6 cellular contexts compared by ENCODE assay signal in the genomic region with DNA sequence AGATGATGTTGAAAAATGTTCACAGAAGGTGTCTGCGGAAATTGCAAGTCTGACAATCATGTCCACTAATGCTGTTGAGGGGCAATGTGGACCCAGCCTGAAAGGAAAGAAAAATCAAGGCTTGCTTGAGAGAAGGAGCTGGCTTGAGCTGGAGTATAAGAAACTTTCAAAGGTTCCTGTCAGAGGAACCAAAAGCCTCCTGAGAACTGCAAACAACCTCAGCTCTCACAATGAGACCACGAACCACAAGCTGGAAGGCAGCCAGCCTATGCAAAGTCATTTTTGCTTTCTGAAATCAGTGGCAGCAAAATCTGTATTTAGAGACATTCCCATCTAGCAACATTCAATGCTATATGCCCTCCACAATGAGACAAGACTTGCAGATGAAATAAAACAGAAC.
DNase-seq lines count a peak whose midpoint lies in the region; ATAC-seq, FAIRE-seq and TF ChIP-seq lines count a peak whose summit lies in the region.
"Not testable (repeated sequence)": the region's sequence is repeated elsewhere in the genome, so short reads cannot be mapped to it uniquely, and the experiment has no call there.

No MANE protein-coding gene starts in this region.

- H3K4me2 ChIP-seq in DND-41 (ENCODE audit: insufficient read depth, low read length) = not testable (repeated sequence)

- not testable (repeated sequence) for H3K9ac ChIP-seq in DND-41 (ENCODE audit: low read depth, low read length)

- H3K36me3 ChIP-seq in DND-41 (ENCODE audit: insufficient read depth, low read length) = not testable (repeated sequence)

- not testable (repeated sequence) for TF ChIP-seq CTCF in DND-41 (IDR thresholded peaks at IDR 0.05; ENCODE audit: borderline replicate concordance, extremely low read depth, low read length, poor library complexity, severe bottlenecking)

- peak; percentile 52 for FAIRE-seq in GM18507 (lab: Jason Lieb, UNC)

- H3K79me2 ChIP-seq in DND-41 (ENCODE audit: insufficient read depth, low read length) = not testable (repeated sequence)

- not testable (repeated sequence) for H3K4me1 ChIP-seq in DND-41 (ENCODE audit: insufficient read depth, low read length)

- not testable (repeated sequence) for H3K27me3 ChIP-seq in DND-41 (ENCODE audit: insufficient read depth, low read length, poor library complexity)

- H3K27ac ChIP-seq in DND-41 (ENCODE audit: low read length) = not testable (repeated sequence)

- ATAC-seq in DND-41 (ENCODE audit: insufficient read depth, low read depth) = peak; percentile 87
- ATAC-seq in GM19043 (IDR thresholded peaks at IDR 0.05; ENCODE audit: low read depth, unreplicated experiment) = peak; percentile 75
- ATAC-seq in GM19455 (IDR thresholded peaks at IDR 0.05; ENCODE audit: unreplicated experiment) = peak; percentile 64
- ATAC-seq in HG02623 (IDR thresholded peaks at IDR 0.05; ENCODE audit: unreplicated experiment) = peak; percentile 75
- peak; percentile 74 for ATAC-seq in HG03066 (IDR thresholded peaks at IDR 0.05; ENCODE audit: low read depth, unreplicated experiment)

- not testable (repeated sequence) for DNase-seq in DND-41; GM18507 (ENCODE audit: extremely low spot score, insufficient read length, low read depth)

- H3K9me3 ChIP-seq in DND-41 (ENCODE audit: insufficient read depth, low read length, severe bottlenecking) = not testable (repeated sequence)

- H2AFZ ChIP-seq in DND-41 (ENCODE audit: low read depth, low read length) = not testable (repeated sequence)

- not testable (repeated sequence) for H4K20me1 ChIP-seq in DND-41 (ENCODE audit: insufficient read depth, low read length)

- not testable (repeated sequence) for H3K4me3 ChIP-seq in DND-41 (ENCODE audit: low read depth in 1 of 2, low read length in 2 of 2)
